In the genomic region with DNA sequence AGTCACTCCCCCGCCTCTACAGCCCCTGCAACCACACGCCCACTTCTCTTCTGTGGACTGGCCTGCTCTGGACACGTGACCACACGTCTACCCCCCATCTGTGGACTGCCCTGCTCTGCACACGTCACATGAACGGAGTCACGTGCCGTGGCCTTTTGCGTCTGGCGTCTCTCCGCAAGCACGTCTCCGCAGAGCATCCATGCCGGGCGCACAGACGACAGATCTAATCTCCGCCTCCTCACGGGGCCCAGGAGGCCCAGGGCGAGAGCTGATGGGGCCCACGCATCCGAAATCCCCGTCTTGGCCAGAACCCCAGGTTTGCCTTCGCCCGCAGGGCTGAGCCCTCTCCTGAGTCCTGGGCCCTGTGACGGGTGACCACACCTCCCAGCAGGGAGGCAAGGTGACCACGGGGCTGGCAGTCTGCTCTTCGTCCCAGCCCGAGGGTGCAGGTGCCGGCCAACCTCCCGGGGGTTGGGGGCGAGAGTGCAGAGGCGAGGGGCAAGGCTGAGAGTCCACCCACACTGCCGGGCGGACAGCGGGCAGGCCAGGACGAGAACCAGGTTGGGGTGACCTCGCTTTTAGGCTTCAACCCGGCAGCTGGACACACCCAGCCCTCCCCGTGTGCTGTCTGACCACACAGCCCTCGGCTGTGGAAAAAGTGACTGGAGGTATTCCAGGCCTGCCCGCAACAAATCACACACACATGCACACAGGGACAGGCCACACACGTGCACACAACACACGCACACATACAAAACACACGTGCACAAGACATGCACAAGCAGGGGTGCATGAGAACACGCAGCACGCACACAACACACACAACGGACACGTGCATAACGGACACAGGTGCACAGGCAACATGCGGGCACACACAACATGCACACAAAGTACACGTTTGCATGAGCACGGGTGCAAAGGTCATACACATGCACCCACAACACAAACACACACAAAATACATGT, we compare ENCODE assay signal across 9 cellular contexts. TPM values are rescaled to one million over a fixed set of nuclear protein-coding genes. Genes with fewer than 3 reads are reported as not detected.
DNase-seq lines count a peak whose midpoint lies in the region; ATAC-seq and TF ChIP-seq lines count a peak whose summit lies in the region.
"Had no signal": no experiment of that assay in that cellular context is flagged by ENCODE, and none has a peak within 500 bp of the region (broad histone marks: within the 10 kb centered on the region; RNA-seq: fewer than 3 reads in every experiment).

No MANE protein-coding gene starts in this region.

- H3K4me1 Mint-ChIP-seq in activated CD4-positive, alpha-beta T cell treated with anti-CD3 and anti-CD28 coated beads, Interleukin-2, amount 10 ng/mL, durations not matched to agents 7 days and 5 days: peaks cover 29% of the 10 kb centered on the region

- H3K27ac Mint-ChIP-seq in activated CD4-positive, alpha-beta T cell treated with anti-CD3 and anti-CD28 coated beads, Interleukin-2, amount 10 ng/mL, durations not matched to agents 7 days and 5 days: no peak overlapping the region

- WGBS in tibial nerve, 2 donors: 59 to 67% methylated on average over 30 to 44 of the region's 52 CpGs

- H3K4me3 Mint-ChIP-seq in activated CD4-positive, alpha-beta T cell treated with anti-CD3 and anti-CD28 coated beads, Interleukin-2, amount 10 ng/mL, durations not matched to agents 7 days and 5 days: peak overlapping the region; percentile 10

- POLR2A ChIA-PET in activated CD4-positive, alpha-beta T cell treated with anti-CD3 and anti-CD28 coated beads, Interleukin-2, amount 10 ng/mL, durations not matched to agents 7 days and 5 days (lab: Charles Lee): no interaction called here

- no peak for DNase-seq in activated CD4-positive, alpha-beta T cell treated with anti-CD3 and anti-CD28 coated beads, Interleukin-2, amount 10 ng/mL, durations not matched to agents 7 days and 5 days
- no peak for DNase-seq in activated CD4-positive, alpha-beta T cell treated with anti-CD3 and anti-CD28 coated beads for 48 hours
- DNase-seq in adipocyte (ENCODE audit: low read depth) (peak; percentile 30), left kidney (ENCODE audit: low read depth, low spot score) (peak; percentile 56), tibial nerve (ENCODE audit: low spot score in 2 of 2) (no peak), amniotic stem cell (lab: John Stamatoyannopoulos, UW) (no peak), NCI-H345 (lab: John Stamatoyannopoulos, UW) (no peak)

- peaks cover 63% of the 10 kb centered on the region for H3K4me1 ChIP-seq in adipocyte (ENCODE audit: control insufficient read depth, insufficient read depth, low read length)
- H3K4me1 ChIP-seq in tibial nerve: peaks cover 0 to 81% (median 48%) of the 10 kb centered on the region in 4 donors

- peak overlapping the region; percentile 90 for H3K4me3 ChIP-seq in adipocyte (ENCODE audit: low read length)
- peak overlapping the region; percentile 8 to 47 (median 26) for H3K4me3 ChIP-seq in tibial nerve

- H3K9me3 Mint-ChIP-seq in activated CD4-positive, alpha-beta T cell treated with anti-CD3 and anti-CD28 coated beads, Interleukin-2, amount 10 ng/mL, durations not matched to agents 7 days and 5 days: no peaks in the 10 kb centered on the region

- TF ChIP-seq EP300 in tibial nerve (IDR thresholded peaks at IDR 0.05): peak; percentile 30 to 90

- TF ChIP-seq CTCF in tibial nerve (IDR thresholded peaks at IDR 0.05): peak in 1 of 5 experiments; percentile 4

- H3K27me3 Mint-ChIP-seq in activated CD4-positive, alpha-beta T cell treated with anti-CD3 and anti-CD28 coated beads, Interleukin-2, amount 10 ng/mL, durations not matched to agents 7 days and 5 days: no peaks in the 10 kb centered on the region

- peak in 1 of 2 donors; percentile 71 for TF ChIP-seq POLR2A in tibial nerve (IDR thresholded peaks at IDR 0.05)

- peaks cover 15% of the 10 kb centered on the region for H3K36me3 Mint-ChIP-seq in activated CD4-positive, alpha-beta T cell treated with anti-CD3 and anti-CD28 coated beads, Interleukin-2, amount 10 ng/mL, durations not matched to agents 7 days and 5 days (ENCODE audit: low read depth)

- H3K27ac ChIP-seq in tibial nerve: peak overlapping the region; percentile 61 to 99 (median 88)

- H3K9ac ChIP-seq in adipocyte (ENCODE audit: low read length): peak overlapping the region; percentile 94

- no peak for ATAC-seq in HG02623 (IDR thresholded peaks at IDR 0.05; ENCODE audit: unreplicated experiment)
- ATAC-seq: left colon had no signal

- H3K9me3 ChIP-seq in adipocyte (ENCODE audit: control insufficient read depth, low read length) (no peaks in the 10 kb centered on the region), tibial nerve (no peaks in the 10 kb centered on the region)

- H3K27me3 ChIP-seq in adipocyte (replicated peaks; ENCODE audit: control insufficient read depth, insufficient read depth, low read length) (no peaks in the 10 kb centered on the region), tibial nerve (no peaks in the 10 kb centered on the region)

- H3K36me3 ChIP-seq in adipocyte (ENCODE audit: control insufficient read depth, insufficient read depth, low read length, severe bottlenecking) (peaks cover 9% of the 10 kb centered on the region), tibial nerve (peaks cover 0 to 30% (median 0%) of the 10 kb centered on the region in 3 donors)

- CTCF ChIA-PET in activated CD4-positive, alpha-beta T cell treated with anti-CD3 and anti-CD28 coated beads, Interleukin-2, amount 10 ng/mL, durations not matched to agents 7 days and 5 days (lab: Charles Lee): interaction anchor here (1.2 kb wide), 1 partner anchor 15 kb away, joined by 3 read pairs; no protein-coding TSS in a partner anchor

RNA-seq across cellular contexts. Expression of a gene that starts 3.9 kb away (rescaled TPM):
- 10 to 100 TPM; 84.7 to 91.7 TPM for total RNA-seq in activated CD4-positive, alpha-beta T cell treated with anti-CD3 and anti-CD28 coated beads, Interleukin-2, amount 10 ng/mL, durations not matched to agents 7 days and 5 days
- 100 to 1,000 TPM in 1 of 4 donors, 10 to 100 TPM in 3; 26.6 to 105 (median 39.3) TPM for total RNA-seq in tibial nerve

RNA-seq across cellular contexts. Expression of a gene that starts 35.4 kb away (rescaled TPM):
- total RNA-seq in activated CD4-positive, alpha-beta T cell treated with anti-CD3 and anti-CD28 coated beads, Interleukin-2, amount 10 ng/mL, durations not matched to agents 7 days and 5 days: 10 to 100 TPM; 71.7 to 82.0 TPM
- total RNA-seq in tibial nerve: 10 to 100 TPM; 52.5 to 91.2 (median 68.7) TPM

Comparison
In these comparisons a context has a peak if more than half of its experiments do, and no peak if none do; other contexts are left out.
1. DNase-seq: peak in adipocyte (single experiment) and left kidney (single experiment); none in activated CD4-positive, alpha-beta T cell treated with anti-CD3 and anti-CD28 coated beads, Interleukin-2, amount 10 ng/mL, durations not matched to agents 7 days and 5 days (single experiment), activated CD4-positive, alpha-beta T cell treated with anti-CD3 and anti-CD28 coated beads for 48 hours (single experiment), tibial nerve (0 of 2), amniotic stem cell (single experiment) and NCI-H345 (single experiment).